9 cellular contexts compared by ENCODE assay signal in the genomic region with DNA sequence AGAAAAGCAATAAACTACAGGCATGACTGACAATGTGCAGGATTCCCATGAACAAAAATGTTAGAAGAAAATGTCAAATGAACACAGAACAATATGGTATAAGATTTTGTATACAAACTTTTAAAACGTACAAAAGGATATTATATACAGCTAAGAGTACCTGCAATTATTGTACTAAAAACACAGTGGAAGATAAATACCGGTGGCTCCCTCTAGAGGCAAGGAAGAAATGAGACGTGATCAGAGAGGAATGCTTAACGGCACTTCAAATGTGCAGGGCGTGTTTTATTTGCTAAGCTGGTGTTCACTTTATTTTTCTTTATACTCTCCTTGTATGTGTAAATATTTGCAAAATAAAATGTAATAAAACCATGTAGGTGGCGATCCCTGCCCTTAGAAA.
DNase-seq lines count a peak whose midpoint lies in the region; ATAC-seq, FAIRE-seq and TF ChIP-seq lines count a peak whose summit lies in the region.
"Had no signal": no experiment of that assay in that cellular context is flagged by ENCODE, and none has a peak within 500 bp of the region (broad histone marks: within the 10 kb centered on the region; RNA-seq: fewer than 3 reads in every experiment).

No MANE protein-coding gene starts in this region.

- H3K9me3 Mint-ChIP-seq in natural killer cell treated with Interleukin-12 subunit alpha and Interleukin-12 subunit beta and Interleukin-15 and Interleukin-18, amount 100 ng/mL, for 72 hours: no peaks in the 10 kb centered on the region

- WGBS in H1 (ENCODE audit: extremely low coverage in 1 of 2, insufficient coverage in 1 of 2, insufficient read length in 1 of 2, insufficient replicate concordance in 2 of 2, low coverage in 1 of 2, low lambda C conversion rate in 2 of 2, missing lambda C conversion rate in 1 of 2), 2 experiments: 34% methylated on average over 6 of the region's 6 CpGs; no CpG with 5 or more reads in 1 of the 2 experiments

- H3K27ac ChIP-seq in MM.1S (ENCODE audit: low read length) (no peak overlapping the region), H1 (ENCODE audit: low read depth, low read length) (no peak overlapping the region)
- H3K27ac ChIP-seq: parathyroid adenoma had no signal

- no peak overlapping the region for H4K91ac ChIP-seq in H1 (replicated peaks; ENCODE audit: insufficient read length, low read length)

- H3F3A ChIP-seq in MM.1S (ENCODE audit: insufficient read depth, low read length): peaks cover 5% of the 10 kb centered on the region; the same call in 1 of the 2 replicates

- no peak overlapping the region for H2BK15ac ChIP-seq in H1 (ENCODE audit: low read length)

- peak; percentile 71 to 75 for TF ChIP-seq RAD21 in H1 (IDR thresholded peaks at IDR 0.05 in 1 of 2, conservative IDR thresholded peaks at IDR 0.05 in 1 of 2; ENCODE audit: low read depth in 2 of 2, low read length in 2 of 2)

- no peak overlapping the region for H4K5ac ChIP-seq in H1 (ENCODE audit: insufficient read length, low read depth, low read length)

- H3K4me3 ChIP-seq in AG10803 (ENCODE audit: low read length) (no peak overlapping the region), MM.1S (ENCODE audit: low read length) (no peak overlapping the region), H1 (ENCODE audit: extremely low read depth in 1 of 4, insufficient read depth in 2 of 4, low read depth in 3 of 4, low read length in 4 of 4) (no peak overlapping the region)

- no peak overlapping the region for H3K14ac ChIP-seq in H1 (ENCODE audit: insufficient read length)

- H3K56ac ChIP-seq in H1 (replicated peaks; ENCODE audit: insufficient read length, low read depth, low read length): no peak overlapping the region

- H3K27ac Mint-ChIP-seq in natural killer cell treated with Interleukin-12 subunit alpha and Interleukin-12 subunit beta and Interleukin-15 and Interleukin-18, amount 100 ng/mL, for 72 hours: peak overlapping the region; percentile 78 to 91

- no peaks in the 10 kb centered on the region for H3K36me3 Mint-ChIP-seq in natural killer cell treated with Interleukin-12 subunit alpha and Interleukin-12 subunit beta and Interleukin-15 and Interleukin-18, amount 100 ng/mL, for 72 hours

- no peak overlapping the region for H4K8ac ChIP-seq in H1 (ENCODE audit: extremely low read depth, insufficient read depth, low read length)

- no peak overlapping the region for H2BK20ac ChIP-seq in H1 (ENCODE audit: low read length)

- TF ChIP-seq EP300 in H1 (IDR thresholded peaks at IDR 0.05; ENCODE audit: borderline replicate concordance in 1 of 2, low read depth in 2 of 2, low read length in 2 of 2): no peak

- H3K4me2 ChIP-seq in MM.1S (ENCODE audit: low read depth, low read length) (no peak overlapping the region), H1 (ENCODE audit: insufficient read depth in 1 of 2, low read depth in 2 of 2, low read length in 2 of 2) (no peak overlapping the region)

- FAIRE-seq in H1 (lab: Jason Lieb, UNC): peak; percentile 19

- no peak overlapping the region for H3K23ac ChIP-seq in H1 (ENCODE audit: insufficient read length)

- H3K9me3 ChIP-seq in MM.1S (replicated peaks; ENCODE audit: insufficient read depth, low read length) (no peaks in the 10 kb centered on the region), H1 (ENCODE audit: insufficient read depth in 2 of 2, low read depth in 1 of 2, low read length in 1 of 2) (no peaks in the 10 kb centered on the region)

- no peak overlapping the region for H2BK120ac ChIP-seq in H1 (replicated peaks; ENCODE audit: low read depth, low read length)

- H3K9ac ChIP-seq in MM.1S (ENCODE audit: low read length): no peak overlapping the region
- no peak overlapping the region for H3K9ac ChIP-seq in H1 (replicated peaks in 1 of 4; ENCODE audit: extremely low read depth in 1 of 4, low read depth in 3 of 4, low read length in 3 of 4)
- H3K9ac ChIP-seq: parathyroid adenoma had no signal

- no peaks in the 10 kb centered on the region for H3K79me2 ChIP-seq in MM.1S (ENCODE audit: low read length)
- no peaks in the 10 kb centered on the region for H3K79me2 ChIP-seq in H1 (ENCODE audit: control insufficient read depth in 1 of 2, insufficient read depth in 2 of 2, low read length in 2 of 2)
- H3K79me2 ChIP-seq: parathyroid adenoma had no signal

- no peak overlapping the region for H2BK12ac ChIP-seq in H1 (ENCODE audit: low read depth, low read length)

- H3K27me3 Mint-ChIP-seq in natural killer cell treated with Interleukin-12 subunit alpha and Interleukin-12 subunit beta and Interleukin-15 and Interleukin-18, amount 100 ng/mL, for 72 hours: no peaks in the 10 kb centered on the region

- H3K23me2 ChIP-seq in H1 (ENCODE audit: low read depth, low read length): no peaks in the 10 kb centered on the region

- CTCF ChIA-PET in H1 (lab: Charles Lee; ENCODE audit: partially characterized antibody): interaction anchor here (0.7 to 2.3 kb wide), 11 partner anchors 10 to 337 kb away, joined by 3 to 10 read pairs (median 4); no protein-coding TSS in a partner anchor

- peak overlapping the region; percentile 76 for H3K4me3 Mint-ChIP-seq in natural killer cell treated with Interleukin-12 subunit alpha and Interleukin-12 subunit beta and Interleukin-15 and Interleukin-18, amount 100 ng/mL, for 72 hours

- H3K36me3 ChIP-seq in MM.1S (replicated peaks; ENCODE audit: insufficient read depth, low read length): no peaks in the 10 kb centered on the region
- no peaks in the 10 kb centered on the region for H3K36me3 ChIP-seq in H1 (ENCODE audit: control insufficient read depth in 2 of 4, insufficient read depth in 4 of 4, low read length in 3 of 4)

- H3K4me1 Mint-ChIP-seq in natural killer cell treated with Interleukin-12 subunit alpha and Interleukin-12 subunit beta and Interleukin-15 and Interleukin-18, amount 100 ng/mL, for 72 hours (ENCODE audit: low read depth in 2 of 2): peaks cover 42 to 49% of the 10 kb centered on the region in 2 donors

- TF ChIP-seq CTCF in AG10803 (conservative IDR thresholded peaks at IDR 0.05; ENCODE audit: low read length) (peak; percentile 54), MM.1S (IDR thresholded peaks at IDR 0.05; ENCODE audit: low read length) (peak; percentile 79), H1 (IDR thresholded peaks at IDR 0.05; ENCODE audit: control extremely low read depth in 1 of 3, insufficient read depth in 1 of 3, low read depth in 1 of 3, low read length in 3 of 3) (peak in 2 of 3 experiments; percentile 39 to 69; a peak in 2 of 4 replicates)

- H2AFZ ChIP-seq in MM.1S (ENCODE audit: low read length): no peak overlapping the region
- H2AFZ ChIP-seq in H1 (ENCODE audit: low read length): no peak overlapping the region
- H2AFZ ChIP-seq: parathyroid adenoma had no signal

- POLR2A ChIA-PET in H1 (lab: Charles Lee; ENCODE audit: partially characterized antibody): no interaction called here

- H2AK5ac ChIP-seq in H1 (ENCODE audit: low read depth, low read length): no peak overlapping the region

- H3K18ac ChIP-seq in H1 (ENCODE audit: extremely low read depth, low read length): no peak overlapping the region

- H4K20me1 ChIP-seq in MM.1S (ENCODE audit: insufficient read depth, low read length): no peaks in the 10 kb centered on the region
- H4K20me1 ChIP-seq in H1 (replicated peaks in 1 of 2; ENCODE audit: control insufficient read depth in 1 of 2, insufficient read depth in 2 of 2, low read length in 2 of 2): no peaks in the 10 kb centered on the region

- no peak for TF ChIP-seq POLR2A in H1 (IDR thresholded peaks at IDR 0.05; ENCODE audit: control extremely low read depth in 1 of 2, low read depth in 2 of 2, low read length in 2 of 2)

- H3K4ac ChIP-seq in H1 (replicated peaks; ENCODE audit: insufficient read length, low read depth, low read length): no peak overlapping the region

- peaks cover 22% of the 10 kb centered on the region for H3K4me1 ChIP-seq in MM.1S (ENCODE audit: low read length)
- H3K4me1 ChIP-seq in H1 (replicated peaks in 1 of 4; ENCODE audit: control insufficient read depth in 3 of 4, insufficient read depth in 4 of 4, low read length in 3 of 4): no peaks in the 10 kb centered on the region
- H3K4me1 ChIP-seq: parathyroid adenoma had no signal

- H3K79me1 ChIP-seq in H1 (ENCODE audit: low read depth, low read length): no peaks in the 10 kb centered on the region

- H3K27me3 ChIP-seq in MM.1S (replicated peaks; ENCODE audit: insufficient read depth, low read length) (no peaks in the 10 kb centered on the region), H1 (replicated peaks in 1 of 4; ENCODE audit: control insufficient read depth in 3 of 4, extremely low read depth in 1 of 4, insufficient read depth in 3 of 4, low read length in 3 of 4) (no peaks in the 10 kb centered on the region)

- H2BK5ac ChIP-seq in H1 (ENCODE audit: low read depth, low read length): no peak overlapping the region

- H3K9me2 ChIP-seq in MM.1S (replicated peaks; ENCODE audit: insufficient read depth, low read length): no peaks in the 10 kb centered on the region

- ATAC-seq in GM18508 (IDR thresholded peaks at IDR 0.05; ENCODE audit: insufficient read depth, unreplicated experiment): peak; percentile 51
- ATAC-seq in natural killer cell treated with Interleukin-12 subunit alpha and Interleukin-12 subunit beta and Interleukin-15 and Interleukin-18, amount 100 ng/mL, for 72 hours: peak; percentile 66 to 71
- ATAC-seq in HG03280 (IDR thresholded peaks at IDR 0.05; ENCODE audit: unreplicated experiment): no peak

- DNase-seq in AG10803 (ENCODE audit: low read depth): peak; percentile 25
- peak; percentile 74 for DNase-seq in MM.1S
- peak; percentile 9 for DNase-seq in T-helper 9 cell
- DNase-seq in H1 (ENCODE audit: low read depth in 1 of 2, low spot score in 2 of 2): no peak
- DNase-seq in natural killer cell treated with Interleukin-12 subunit alpha and Interleukin-12 subunit beta and Interleukin-15 and Interleukin-18, amount 100 ng/mL, for 72 hours (ENCODE audit: low spot score): peak; percentile 74
- DNase-seq in NCI-H128 (lab: John Stamatoyannopoulos, UW; ENCODE audit: unreplicated experiment): no peak

TF ChIP-seq in H1, 55 proteins besides CTCF, POLR2A, EP300 and RAD21:
- TF ChIP-seq RNF2 (IDR thresholded peaks at IDR 0.05; ENCODE audit: borderline replicate concordance, low read depth, low read length, missing control alignments, poor library complexity, severe bottlenecking): no peak
- TF ChIP-seq CEBPB (IDR thresholded peaks at IDR 0.05; ENCODE audit: low read depth, low read length): no peak
- TF ChIP-seq POU5F1 (IDR thresholded peaks at IDR 0.05; ENCODE audit: low read depth, low read length): no peak
- no peak for TF ChIP-seq BCL11A (IDR thresholded peaks at IDR 0.05; ENCODE audit: low read depth in 2 of 2, low read length in 2 of 2)
- no peak for TF ChIP-seq ASH2L (IDR thresholded peaks at IDR 0.05; ENCODE audit: low read length)
- TF ChIP-seq JUND (IDR thresholded peaks at IDR 0.05; ENCODE audit: low read length): no peak
- no peak for TF ChIP-seq HDAC6 (IDR thresholded peaks at IDR 0.05; ENCODE audit: low read depth, low read length)

Comparison
In these comparisons a context has a peak if more than half of its experiments do, and no peak if none do; other contexts are left out.
1. DNase-seq: peak in AG10803 (single experiment), MM.1S (single experiment), T-helper 9 cell (single experiment) and natural killer cell treated with Interleukin-12 subunit alpha and Interleukin-12 subunit beta and Interleukin-15 and Interleukin-18, amount 100 ng/mL, for 72 hours (single experiment); none in H1 (0 of 2) and NCI-H128 (single experiment).
2. Peak in every context shown above with its lines, with median percentiles within 50 percentile points of each other: CTCF ChIP-seq.